9 cellular contexts compared by ENCODE assay signal in genomic region chr1:6209661-6210605, GRCh38. TPM values are rescaled to one million over a fixed set of nuclear protein-coding genes. Genes with fewer than 3 reads are reported as not detected.
A peak's percentile ranks its signal among the peaks of the same experiment; 100 is the strongest.
DNase-seq lines count a peak whose midpoint lies in the region; ATAC-seq, FAIRE-seq and TF ChIP-seq lines count a peak whose summit lies in the region.
"Had no signal": no experiment of that assay in that cellular context is flagged by ENCODE, and none has a peak within 500 bp of the region (broad histone marks: within the 10 kb centered on the region; RNA-seq: fewer than 3 reads in every experiment).

No MANE protein-coding gene starts in this region.

- peak overlapping the region; percentile 38 for H3K4me2 ChIP-seq in endothelial cell of umbilical vein (ENCODE audit: insufficient read depth, low read length)

- dilution Hi-C loops in endothelial cell of umbilical vein (cut with MboI; ENCODE audit: extremely low pct_ligation_motif_present, low sequenced_read_pairs), result no loop called here

- POLR2A ChIA-PET in activated CD4-positive, alpha-beta T cell treated with anti-CD3 and anti-CD28 coated beads, Interleukin-2, amount 10 ng/mL, durations not matched to agents 7 days and 5 days (lab: Charles Lee), result interaction anchor here (0.6 kb wide), 1 partner anchor 394 kb away, joined by 3 read pairs; no protein-coding TSS in a partner anchor
- POLR2A ChIA-PET in endothelial cell of umbilical vein (lab: Charles Lee), result no interaction called here

- peak overlapping the region; percentile 96 for H2AFZ ChIP-seq in endothelial cell of umbilical vein (ENCODE audit: low read depth, low read length)

- FAIRE-seq in endothelial cell of umbilical vein (lab: Jason Lieb, UNC), result no peak

- peaks cover 6 to 11% of the 10 kb centered on the region in 2 experiments for H3K27me3 ChIP-seq in endothelial cell of umbilical vein (ENCODE audit: control insufficient read depth in 2 of 2, insufficient read depth in 2 of 2, low read length in 2 of 2)

- no peaks in the 10 kb centered on the region for H3K79me2 ChIP-seq in endothelial cell of umbilical vein (ENCODE audit: control insufficient read depth, insufficient read depth, low read length)

- H3K27me3 Mint-ChIP-seq in activated CD4-positive, alpha-beta T cell treated with anti-CD3 and anti-CD28 coated beads, Interleukin-2, amount 10 ng/mL, durations not matched to agents 7 days and 5 days, result peaks cover 20% of the 10 kb centered on the region

- no TSS peak for BruUV-seq in endothelial cell of umbilical vein (replicated peaks; lab: Mats Ljungman, UMichigan)

- no peaks in the 10 kb centered on the region for H3K36me3 ChIP-seq in endothelial cell of umbilical vein (ENCODE audit: control insufficient read depth in 2 of 2, extremely low read depth in 1 of 2, insufficient read depth in 2 of 2, low read length in 2 of 2)

- H3K36me3 Mint-ChIP-seq in activated CD4-positive, alpha-beta T cell treated with anti-CD3 and anti-CD28 coated beads, Interleukin-2, amount 10 ng/mL, durations not matched to agents 7 days and 5 days (ENCODE audit: low read depth), result no peaks in the 10 kb centered on the region

- H3K27ac ChIP-seq in endothelial cell of umbilical vein (ENCODE audit: insufficient read depth, low read depth, low read length), result no peak overlapping the region

- H3K4me3 ChIP-seq in endothelial cell of umbilical vein (replicated peaks in 1 of 3; ENCODE audit: insufficient read depth in 1 of 3, low read depth in 1 of 3, low read length in 3 of 3), result no peak overlapping the region

- CTCF ChIA-PET in activated CD4-positive, alpha-beta T cell treated with anti-CD3 and anti-CD28 coated beads, Interleukin-2, amount 10 ng/mL, durations not matched to agents 7 days and 5 days (lab: Charles Lee), result interaction anchor here (1.3 kb wide), 1 partner anchor 11 kb away, joined by 4 read pairs; the partner anchor contains the start of gene RPL22
- CTCF ChIA-PET in endothelial cell of umbilical vein (lab: Charles Lee), result interaction anchor here (1.1 to 1.3 kb wide), 2 partner anchors 19 to 35 kb away, joined by 4 to 6 read pairs; no protein-coding TSS in a partner anchor

- no peak overlapping the region for H3K27ac Mint-ChIP-seq in activated CD4-positive, alpha-beta T cell treated with anti-CD3 and anti-CD28 coated beads, Interleukin-2, amount 10 ng/mL, durations not matched to agents 7 days and 5 days

- H3K9me3 ChIP-seq in endothelial cell of umbilical vein (replicated peaks; ENCODE audit: control insufficient read depth, insufficient read depth, low read length), result no peaks in the 10 kb centered on the region

- peak in 1 of 2 donors; percentile 24 for TF ChIP-seq CTCF in endothelial cell of umbilical vein (IDR thresholded peaks at IDR 0.05; ENCODE audit: extremely low read depth in 1 of 2, insufficient read depth in 1 of 2, low read depth in 1 of 2, low read length in 2 of 2)

- H3K4me1 Mint-ChIP-seq in activated CD4-positive, alpha-beta T cell treated with anti-CD3 and anti-CD28 coated beads, Interleukin-2, amount 10 ng/mL, durations not matched to agents 7 days and 5 days, result peaks cover 12% of the 10 kb centered on the region

- H3K9me3 Mint-ChIP-seq in activated CD4-positive, alpha-beta T cell treated with anti-CD3 and anti-CD28 coated beads, Interleukin-2, amount 10 ng/mL, durations not matched to agents 7 days and 5 days, result no peaks in the 10 kb centered on the region

- no peaks in the 10 kb centered on the region for H3K9me1 ChIP-seq in endothelial cell of umbilical vein (replicated peaks; ENCODE audit: control insufficient read depth, extremely low read depth, insufficient read depth, low read length)

- no peak overlapping the region for H3K9ac ChIP-seq in endothelial cell of umbilical vein (replicated peaks; ENCODE audit: extremely low read depth, insufficient read depth, low read length)

- H3K4me3 Mint-ChIP-seq in activated CD4-positive, alpha-beta T cell treated with anti-CD3 and anti-CD28 coated beads, Interleukin-2, amount 10 ng/mL, durations not matched to agents 7 days and 5 days, result peak overlapping the region; percentile 5

- DNase-seq in activated CD4-positive, alpha-beta T cell treated with anti-CD3 and anti-CD28 coated beads, Interleukin-2, amount 10 ng/mL, durations not matched to agents 7 days and 5 days, result peak; percentile 19
- DNase-seq in activated CD4-positive, alpha-beta T cell treated with anti-CD3 and anti-CD28 coated beads for 4 hours, result no peak
- DNase-seq in RPMI7951 (ENCODE audit: low read depth) (peak; percentile 13), endothelial cell of umbilical vein (ENCODE audit: low read depth, low spot score) (no peak), NCI-H2171 (lab: John Stamatoyannopoulos, UW) (no peak)
- DNase-seq in stimulated activated CD4-positive, alpha-beta T cell treated with anti-CD3 and anti-CD28 coated beads, Interleukin-2, amount 100 ng/mL, for 24 hours, result peak; percentile 31 to 33

- TF ChIP-seq POLR2A in endothelial cell of umbilical vein (IDR thresholded peaks at IDR 0.05; ENCODE audit: low read depth, low read length), result no peak

- intact Hi-C loops in endothelial cell of umbilical vein (cut with micrococcal nuclease), result loop anchor here (2.0 kb wide), 1 partner anchor 183 kb away; the partner anchor contains the start of gene ACOT7

- no peaks in the 10 kb centered on the region for H4K20me1 ChIP-seq in endothelial cell of umbilical vein (replicated peaks; ENCODE audit: control insufficient read depth, extremely low read depth, insufficient read depth, low read length)

- peaks cover 18% of the 10 kb centered on the region for H3K4me1 ChIP-seq in endothelial cell of umbilical vein (ENCODE audit: control insufficient read depth, extremely low read depth, insufficient read depth, low read length)

- no peak for ATAC-seq in HG02623 (IDR thresholded peaks at IDR 0.05; ENCODE audit: unreplicated experiment)
- no peak for ATAC-seq in HG03045 (IDR thresholded peaks at IDR 0.05; ENCODE audit: unreplicated experiment)

RNA-seq across cellular contexts. Expression of gene RNF207, which starts 4.0 kb away (rescaled TPM):
- total RNA-seq in activated CD4-positive, alpha-beta T cell treated with anti-CD3 and anti-CD28 coated beads, Interleukin-2, amount 10 ng/mL, durations not matched to agents 7 days and 5 days, result 1 to 10 TPM; 4.0 to 7.4 TPM
- 4.9 and 5.0 TPM in 2 replicates for total RNA-seq in RPMI7951 (2014; rRNA removed; shearing (Covaris generic))
- total RNA-seq in endothelial cell of umbilical vein, result 2.4 and 8.2 TPM in 2 replicates
- 3.2 and 9.6 TPM in 2 replicates for polyA plus RNA-seq in endothelial cell of umbilical vein
- polyA plus RNA-seq in endothelial cell of umbilical vein (2011; cell fraction: cytosol; rRNA removed), result 1.0 and 1.4 TPM in 2 replicates
- 26.1 and 37.3 TPM in 2 replicates for polyA plus RNA-seq in endothelial cell of umbilical vein (2011; cell fraction: nucleus; rRNA removed)
- 4.9 and 6.1 TPM in 2 replicates for polyA plus RNA-seq in endothelial cell of umbilical vein (2012)
- polyA minus RNA-seq in endothelial cell of umbilical vein, result 3.3 and 3.7 TPM in 2 replicates
- polyA minus RNA-seq in endothelial cell of umbilical vein (2011; cell fraction: cytosol; rRNA and poly(A)+ RNA removed), result 7.6 TPM
- 4.1 and 7.0 TPM in 2 replicates for polyA minus RNA-seq in endothelial cell of umbilical vein (2011; cell fraction: nucleus; rRNA and poly(A)+ RNA removed)

RNA-seq across cellular contexts. Expression of gene RPL22, which starts 10.5 kb away (rescaled TPM):
- total RNA-seq in activated CD4-positive, alpha-beta T cell treated with anti-CD3 and anti-CD28 coated beads, Interleukin-2, amount 10 ng/mL, durations not matched to agents 7 days and 5 days, result 100 to 1,000 TPM; 328 to 370 TPM
- 245 and 306 TPM in 2 replicates for total RNA-seq in RPMI7951 (2014; rRNA removed; shearing (Covaris generic))
- total RNA-seq in endothelial cell of umbilical vein, result 343 and 372 TPM in 2 replicates
- polyA plus RNA-seq in endothelial cell of umbilical vein, result 52.2 and 71.2 TPM in 2 replicates
- polyA plus RNA-seq in endothelial cell of umbilical vein (2011; cell fraction: cytosol; rRNA removed), result 202 and 204 TPM in 2 replicates
- polyA plus RNA-seq in endothelial cell of umbilical vein (2011; cell fraction: nucleus; rRNA removed), result 46.2 and 77.5 TPM in 2 replicates
- 955 and 1,170 TPM in 2 replicates for polyA plus RNA-seq in endothelial cell of umbilical vein (2012)
- polyA minus RNA-seq in endothelial cell of umbilical vein, result 30.2 and 35.8 TPM in 2 replicates
- 58.0 TPM for polyA minus RNA-seq in endothelial cell of umbilical vein (2011; cell fraction: cytosol; rRNA and poly(A)+ RNA removed)
- polyA minus RNA-seq in endothelial cell of umbilical vein (2011; cell fraction: nucleus; rRNA and poly(A)+ RNA removed), result 26.7 and 34.6 TPM in 2 replicates

RNA-seq across cellular contexts. Expression of gene ICMT, which starts 25.8 kb away (rescaled TPM):
- 10 to 100 TPM; 50.4 to 53.3 TPM for total RNA-seq in activated CD4-positive, alpha-beta T cell treated with anti-CD3 and anti-CD28 coated beads, Interleukin-2, amount 10 ng/mL, durations not matched to agents 7 days and 5 days
- total RNA-seq in RPMI7951 (2014; rRNA removed; shearing (Covaris generic)), result 101 and 105 TPM in 2 replicates
- 66.4 and 66.5 TPM in 2 replicates for total RNA-seq in endothelial cell of umbilical vein
- 35.5 and 39.2 TPM in 2 replicates for polyA plus RNA-seq in endothelial cell of umbilical vein
- polyA plus RNA-seq in endothelial cell of umbilical vein (2011; cell fraction: cytosol; rRNA removed), result 35.0 and 38.0 TPM in 2 replicates
- 15.3 and 20.9 TPM in 2 replicates for polyA plus RNA-seq in endothelial cell of umbilical vein (2011; cell fraction: nucleus; rRNA removed)
- polyA plus RNA-seq in endothelial cell of umbilical vein (2012), result 36.2 and 57.3 TPM in 2 replicates
- 62.1 and 66.7 TPM in 2 replicates for polyA minus RNA-seq in endothelial cell of umbilical vein
- 68.8 TPM for polyA minus RNA-seq in endothelial cell of umbilical vein (2011; cell fraction: cytosol; rRNA and poly(A)+ RNA removed)
- 10.9 and 12.2 TPM in 2 replicates for polyA minus RNA-seq in endothelial cell of umbilical vein (2011; cell fraction: nucleus; rRNA and poly(A)+ RNA removed)

RNA-seq across cellular contexts. Expression of gene CHD5, which starts 29.8 kb away (rescaled TPM):
- total RNA-seq in activated CD4-positive, alpha-beta T cell treated with anti-CD3 and anti-CD28 coated beads, Interleukin-2, amount 10 ng/mL, durations not matched to agents 7 days and 5 days, result under 1 TPM; 0.67 to 0.96 TPM
- total RNA-seq in RPMI7951 (2014; rRNA removed; shearing (Covaris generic)), result under 0.01 TPM in 1 of 2 replicates, not detected in the other
- total RNA-seq in endothelial cell of umbilical vein, result 0.11 and 0.14 TPM in 2 replicates
- 0.03 and 0.04 TPM in 2 replicates for polyA plus RNA-seq in endothelial cell of umbilical vein
- polyA plus RNA-seq in endothelial cell of umbilical vein (2011; cell fraction: cytosol; rRNA removed), result 0.03 TPM in 1 of 2 replicates, not detected in the other
- polyA plus RNA-seq in endothelial cell of umbilical vein (2011; cell fraction: nucleus; rRNA removed), result 0.39 and 0.45 TPM in 2 replicates
- 0.05 and 0.07 TPM in 2 replicates for polyA plus RNA-seq in endothelial cell of umbilical vein (2012)
- not detected in 2 replicates for polyA minus RNA-seq in endothelial cell of umbilical vein
- polyA minus RNA-seq in endothelial cell of umbilical vein (2011; cell fraction: cytosol; rRNA and poly(A)+ RNA removed), result not detected
- polyA minus RNA-seq in endothelial cell of umbilical vein (2011; cell fraction: nucleus; rRNA and poly(A)+ RNA removed), result 0.10 and 0.14 TPM in 2 replicates

RNA-seq across cellular contexts. Expression of gene HES3, which starts 34.0 kb away (rescaled TPM):
- not detected for total RNA-seq in activated CD4-positive, alpha-beta T cell treated with anti-CD3 and anti-CD28 coated beads, Interleukin-2, amount 10 ng/mL, durations not matched to agents 7 days and 5 days
- not detected in 2 replicates for total RNA-seq in RPMI7951 (2014; rRNA removed; shearing (Covaris generic))
- total RNA-seq in endothelial cell of umbilical vein, result not detected in 2 replicates
- not detected in 2 replicates for polyA plus RNA-seq in endothelial cell of umbilical vein
- polyA plus RNA-seq in endothelial cell of umbilical vein (2011; cell fraction: cytosol; rRNA removed), result not detected in 2 replicates
- polyA plus RNA-seq in endothelial cell of umbilical vein (2011; cell fraction: nucleus; rRNA removed), result not detected in 2 replicates
- polyA plus RNA-seq in endothelial cell of umbilical vein (2012), result not detected in 2 replicates
- polyA minus RNA-seq in endothelial cell of umbilical vein, result not detected in 2 replicates
- not detected for polyA minus RNA-seq in endothelial cell of umbilical vein (2011; cell fraction: cytosol; rRNA and poly(A)+ RNA removed)
- polyA minus RNA-seq in endothelial cell of umbilical vein (2011; cell fraction: nucleus; rRNA and poly(A)+ RNA removed), result not detected in 2 replicates
- total RNA-seq: pulmonary artery endothelial cell had no signal

Comparison
In these comparisons a context has a peak if more than half of its experiments do, and no peak if none do; other contexts are left out.
1. DNase-seq: peak in activated CD4-positive, alpha-beta T cell treated with anti-CD3 and anti-CD28 coated beads, Interleukin-2, amount 10 ng/mL, durations not matched to agents 7 days and 5 days (single experiment), RPMI7951 (single experiment) and stimulated activated CD4-positive, alpha-beta T cell treated with anti-CD3 and anti-CD28 coated beads, Interleukin-2, amount 100 ng/mL, for 24 hours (2 of 2); none in activated CD4-positive, alpha-beta T cell treated with anti-CD3 and anti-CD28 coated beads for 4 hours (0 of 2), endothelial cell of umbilical vein (single experiment) and NCI-H2171 (single experiment).